Comparison of ENCODE assay signal across 20 cellular contexts in the genomic region with DNA sequence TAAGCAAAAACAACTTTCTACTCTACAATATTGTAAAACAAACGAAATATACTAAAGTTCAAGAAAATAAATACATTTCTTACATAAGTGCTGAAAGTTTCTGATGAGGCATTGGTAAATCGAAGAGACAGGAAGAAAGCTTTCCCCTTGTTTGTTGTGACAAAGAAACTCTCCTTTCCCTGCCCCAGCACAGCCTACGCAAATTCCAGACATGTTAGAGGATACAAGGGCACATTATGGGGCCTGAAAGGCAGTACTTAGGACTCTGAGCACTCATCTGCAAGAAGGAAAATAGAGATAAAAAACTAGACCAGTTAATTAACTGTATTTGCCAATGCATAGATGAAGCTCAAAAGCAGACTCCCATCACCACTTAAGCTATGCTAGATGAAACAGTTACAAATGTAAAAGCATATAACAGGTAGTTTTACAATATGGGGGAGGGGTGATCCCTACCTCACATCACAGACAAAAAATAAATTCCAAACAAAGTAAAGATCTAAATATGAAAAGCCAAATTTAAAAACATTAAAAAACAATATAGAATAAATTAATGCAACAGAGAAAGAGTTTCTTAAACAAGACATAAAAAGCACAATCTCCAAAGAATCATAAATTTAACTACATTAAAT. TPM values are rescaled to one million over a fixed set of nuclear protein-coding genes. Genes with fewer than 3 reads are reported as not detected.
DNase-seq lines count a peak whose midpoint lies in the region; ATAC-seq, FAIRE-seq and TF ChIP-seq lines count a peak whose summit lies in the region.
"Had no signal": no experiment of that assay in that cellular context is flagged by ENCODE, and none has a peak within 500 bp of the region (broad histone marks: within the 10 kb centered on the region; RNA-seq: fewer than 3 reads in every experiment).

No MANE protein-coding gene starts in this region.

- no peak for TF ChIP-seq POLR2A in heart left ventricle (IDR thresholded peaks at IDR 0.05)

- H2AFZ ChIP-seq in mammary epithelial cell (ENCODE audit: low read depth, low read length) = peak overlapping the region; percentile 38
- H2AFZ ChIP-seq: parathyroid adenoma had no signal

- intact Hi-C loops in left ventricle myocardium inferior (cut with micrococcal nuclease) = no loop called here
- intact Hi-C loops in heart left ventricle (cut with DNase I) = loop anchor here in 1 of 10 donors (10.0 kb wide), 1 partner anchor 54 kb away; no protein-coding TSS in a partner anchor
- intact Hi-C loops in mammary epithelial cell (cut with micrococcal nuclease) = no loop called here

- CTCF ChIA-PET in mammary epithelial cell (lab: Charles Lee; ENCODE audit: low non-redundant PET) = interaction anchor here (0.8 kb wide), 1 partner anchor 62 kb away, joined by 3 read pairs; no protein-coding TSS in a partner anchor

- DNase-seq in left ventricle myocardium inferior = no peak
- DNase-seq in heart left ventricle = no peak
- DNase-seq in mammary epithelial cell = peak; percentile 74
- peak; percentile 85 for DNase-seq in iris pigment epithelial cell (ENCODE audit: low read depth)
- peak; percentile 5 for DNase-seq in urothelium cell line (ENCODE audit: low spot score)
- DNase-seq in activated CD4-positive, CD25-positive, alpha-beta regulatory T cell treated with anti-CD3 and anti-CD28 coated beads, Interleukin-2, amount 50 U/mL, for 72 hours = no peak
- no peak for DNase-seq in WERI-Rb-1
- DNase-seq in HuH-7.5 (ENCODE audit: low spot score) = no peak
- DNase-seq: 8988T; activated CD4-positive, alpha-beta T cell treated with anti-CD3 and anti-CD28 coated beads for 1 hour; activated gamma-delta T cell; anterior cingulate cortex; hypothalamus; NCI-H1694; stimulated activated naive CD4-positive, alpha-beta T cell treated with Interleukin-2 at 50 U/mL for 16 hours; upper lobe of left lung had no signal

- dilution Hi-C loops in mammary epithelial cell (cut with HindIII; ENCODE audit: low sequenced_read_pairs) = no loop called here

- no peak for FAIRE-seq in urothelium cell line (lab: Jason Lieb, UNC)

- H3K27me3 ChIP-seq in left ventricle myocardium inferior (ENCODE audit: low read depth) = no peaks in the 10 kb centered on the region
- H3K27me3 ChIP-seq in heart left ventricle = no peaks in the 10 kb centered on the region
- no peaks in the 10 kb centered on the region for H3K27me3 ChIP-seq in mammary epithelial cell (ENCODE audit: insufficient read depth, low read length)
- H3K27me3 ChIP-seq in WERI-Rb-1 (ENCODE audit: insufficient read depth, low read depth, severe bottlenecking) = no peaks in the 10 kb centered on the region
- H3K27me3 ChIP-seq: upper lobe of left lung had no signal

- no peak overlapping the region for H3K27ac ChIP-seq in left ventricle myocardium inferior (replicated peaks)
- no peak overlapping the region for H3K27ac ChIP-seq in heart left ventricle
- peak overlapping the region; percentile 71 for H3K27ac ChIP-seq in mammary epithelial cell (ENCODE audit: insufficient read depth, low read depth, low read length)
- no peak overlapping the region for H3K27ac ChIP-seq in WERI-Rb-1
- H3K27ac ChIP-seq: C4-2B, parathyroid adenoma, upper lobe of left lung had no signal

- peak overlapping the region; percentile 45 for H3K9ac ChIP-seq in mammary epithelial cell (ENCODE audit: insufficient read depth, low read length)
- H3K9ac ChIP-seq: parathyroid adenoma had no signal

- peaks cover 29% of the 10 kb centered on the region for H3K79me2 ChIP-seq in mammary epithelial cell (ENCODE audit: insufficient read depth, low read length)

- H3K9me3 ChIP-seq in left ventricle myocardium inferior (replicated peaks) (peaks cover 3% of the 10 kb centered on the region), heart left ventricle (no peaks in the 10 kb centered on the region), mammary epithelial cell (replicated peaks; ENCODE audit: insufficient read depth, low read length) (no peaks in the 10 kb centered on the region), WERI-Rb-1 (ENCODE audit: severe bottlenecking) (peaks cover 4% of the 10 kb centered on the region)
- H3K9me3 ChIP-seq: upper lobe of left lung had no signal

- WGBS in heart left ventricle, 4 donors = 70 to 75% (median 72%) methylated on average over 3 of the region's 3 CpGs
- WGBS in mammary epithelial cell (ENCODE audit: low coverage, missing lambda C conversion rate) = 0% methylated on average over 3 of the region's 3 CpGs

- no TSS peak for BruUV-seq in mammary epithelial cell (replicated peaks; lab: Mats Ljungman, UMichigan)

- H3K4me1 ChIP-seq in left ventricle myocardium inferior = peaks cover 11% of the 10 kb centered on the region
- peaks cover 0 to 6% (median 0%) of the 10 kb centered on the region in 12 donors for H3K4me1 ChIP-seq in heart left ventricle
- peaks cover 5% of the 10 kb centered on the region for H3K4me1 ChIP-seq in mammary epithelial cell (ENCODE audit: insufficient read depth, low read length)
- H3K4me1 ChIP-seq: parathyroid adenoma, upper lobe of left lung had no signal

- no peak for ATAC-seq in heart left ventricle
- ATAC-seq: esophagus mucosa, left lobe of liver had no signal

- H3K4me3 ChIP-seq in left ventricle myocardium inferior = peak overlapping the region; percentile 5
- H3K4me3 ChIP-seq in heart left ventricle = peak overlapping the region in 1 of 12 donors; percentile 6
- peak overlapping the region; percentile 37 to 60 (median 44) for H3K4me3 ChIP-seq in mammary epithelial cell (replicated peaks in 1 of 3; ENCODE audit: insufficient read depth in 1 of 3, low read depth in 2 of 3, low read length in 3 of 3)
- H3K4me3 ChIP-seq in WERI-Rb-1 (ENCODE audit: low read depth, low read length) = no peak overlapping the region
- H3K4me3 ChIP-seq: upper lobe of left lung had no signal

- H3K4me2 ChIP-seq in mammary epithelial cell (ENCODE audit: insufficient read depth, low read depth, low read length) = peak overlapping the region; percentile 67

- no peaks in the 10 kb centered on the region for H4K20me1 ChIP-seq in mammary epithelial cell (ENCODE audit: insufficient read depth, low read length)

- in situ Hi-C loops in mammary epithelial cell (cut with MboI; ENCODE audit: low sequenced_read_pairs in 2 of 2) = no loop called here

- H3K36me3 ChIP-seq in left ventricle myocardium inferior = peaks cover 4% of the 10 kb centered on the region
- H3K36me3 ChIP-seq in heart left ventricle = peaks cover 0 to 2% (median 0%) of the 10 kb centered on the region in 9 donors
- H3K36me3 ChIP-seq in mammary epithelial cell (ENCODE audit: insufficient read depth, low read length) = no peaks in the 10 kb centered on the region
- H3K36me3 ChIP-seq in WERI-Rb-1 = no peaks in the 10 kb centered on the region
- H3K36me3 ChIP-seq: upper lobe of left lung had no signal

- TF ChIP-seq CTCF in left ventricle myocardium inferior (IDR thresholded peaks at IDR 0.05; ENCODE audit: borderline replicate concordance) (no peak), heart left ventricle (IDR thresholded peaks at IDR 0.05) (no peak), mammary epithelial cell (conservative IDR thresholded peaks at IDR 0.05 in 1 of 2, IDR thresholded peaks at IDR 0.05 in 1 of 2; ENCODE audit: extremely low read depth in 1 of 2, insufficient read depth in 1 of 2, low read depth in 1 of 2, low read length in 2 of 2) (no peak), WERI-Rb-1 (IDR thresholded peaks at IDR 0.05; ENCODE audit: low read depth, low read length) (no peak)

RNA-seq across cellular contexts. Expression of gene ARHGAP19, which starts 21.8 kb away (rescaled TPM):
- total RNA-seq in left ventricle myocardium inferior = 4.2 TPM
- 1 to 10 TPM; 3.0 to 7.4 (median 4.1) TPM for total RNA-seq in heart left ventricle
- polyA plus RNA-seq in heart left ventricle = 1 to 10 TPM; 1.1 to 2.7 TPM
- 10 to 100 TPM; 10.8 to 20.5 TPM for total RNA-seq in mammary epithelial cell
- polyA plus RNA-seq in mammary epithelial cell = 7.4 TPM
- polyA minus RNA-seq in mammary epithelial cell = 11.0 TPM

RNA-seq across cellular contexts. Expression of gene FRAT1, which starts 48.4 kb away (rescaled TPM):
- 4.2 TPM for total RNA-seq in left ventricle myocardium inferior
- 1 to 10 TPM; 2.0 to 5.2 (median 4.4) TPM for total RNA-seq in heart left ventricle
- 1 to 10 TPM; 1.1 to 2.0 TPM for polyA plus RNA-seq in heart left ventricle
- 1 to 10 TPM; 1.5 to 2.4 TPM for total RNA-seq in mammary epithelial cell
- 0.58 TPM for polyA plus RNA-seq in mammary epithelial cell
- polyA minus RNA-seq in mammary epithelial cell = not detected

Comparison
In these comparisons a context has a peak if more than half of its experiments do, and no peak if none do; other contexts are left out.
1. DNase-seq: peak in mammary epithelial cell (single experiment), iris pigment epithelial cell (single experiment) and urothelium cell line (single experiment); none in left ventricle myocardium inferior (single experiment), heart left ventricle (0 of 5), activated CD4-positive, CD25-positive, alpha-beta regulatory T cell treated with anti-CD3 and anti-CD28 coated beads, Interleukin-2, amount 50 U/mL, for 72 hours (single experiment), WERI-Rb-1 (single experiment) and HuH-7.5 (single experiment).